ENCODE assay signal across 8 cellular contexts in the genomic region with DNA sequence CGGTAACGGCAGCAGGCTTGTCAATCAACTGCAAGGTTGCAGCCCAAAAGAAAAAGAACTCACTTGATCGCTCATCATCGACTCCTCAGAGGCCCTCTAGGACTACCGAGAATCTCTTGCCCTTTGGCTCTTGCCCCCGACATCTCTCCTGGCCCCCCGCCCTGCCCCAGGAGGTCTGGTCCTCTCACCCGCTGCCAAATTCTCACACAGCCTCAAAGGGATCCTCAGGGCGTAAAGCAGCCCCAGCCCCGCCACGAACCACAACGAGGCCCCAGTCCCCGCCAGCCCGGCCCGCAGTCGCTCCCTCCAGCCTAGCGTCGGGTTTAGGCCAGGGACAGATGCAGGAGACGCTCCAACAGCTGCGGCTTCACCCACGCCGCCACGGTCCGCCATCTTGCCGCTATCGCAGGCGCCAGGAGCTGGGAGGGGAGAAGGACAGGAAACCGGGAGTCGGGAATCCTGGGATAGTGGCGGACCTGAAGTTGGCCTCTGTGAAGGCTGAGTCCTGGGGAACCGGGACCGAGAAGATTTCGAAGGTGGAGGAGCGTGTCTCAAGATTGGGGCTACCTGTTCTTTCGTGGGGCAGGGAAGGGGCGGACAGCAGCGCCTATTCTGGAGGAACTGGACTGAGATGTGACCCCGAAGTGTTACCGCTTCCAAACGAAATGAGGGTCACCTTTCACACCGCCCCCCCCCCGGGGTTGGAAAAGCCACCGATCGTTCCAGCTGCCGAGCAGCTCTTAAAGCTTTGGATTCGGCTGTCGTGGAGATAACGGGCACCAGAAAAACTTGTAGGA. TPM values are rescaled to one million over a fixed set of nuclear protein-coding genes. Genes with fewer than 3 reads are reported as not detected.
DNase-seq lines count a peak whose midpoint lies in the region; ATAC-seq and TF ChIP-seq lines count a peak whose summit lies in the region.

A gene with protein sequence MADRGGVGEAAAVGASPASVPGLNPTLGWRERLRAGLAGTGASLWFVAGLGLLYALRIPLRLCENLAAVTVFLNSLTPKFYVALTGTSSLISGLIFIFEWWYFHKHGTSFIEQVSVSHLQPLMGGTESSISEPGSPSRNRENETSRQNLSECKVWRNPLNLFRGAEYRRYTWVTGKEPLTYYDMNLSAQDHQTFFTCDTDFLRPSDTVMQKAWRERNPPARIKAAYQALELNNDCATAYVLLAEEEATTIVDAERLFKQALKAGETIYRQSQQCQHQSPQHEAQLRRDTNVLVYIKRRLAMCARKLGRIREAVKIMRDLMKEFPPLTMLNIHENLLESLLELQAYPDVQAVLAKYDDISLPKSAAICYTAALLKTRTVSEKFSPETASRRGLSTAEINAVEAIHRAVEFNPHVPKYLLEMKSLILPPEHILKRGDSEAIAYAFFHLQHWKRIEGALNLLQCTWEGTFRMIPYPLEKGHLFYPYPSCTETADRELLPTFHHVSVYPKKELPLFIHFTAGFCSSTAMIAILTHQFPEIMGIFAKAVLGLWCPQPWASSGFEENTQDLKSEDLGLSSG (minus strand): TSS at position 421 of the 797 bp plus-strand sequence. CDS start 28 bp downstream, at position 393.

- H2AK5ac ChIP-seq in neuronal stem cell (ENCODE audit: low read depth, low read length), result peak within 1 kb of the TSS; percentile 74

- peak within 1 kb of the TSS; percentile 97 for H3K27ac ChIP-seq in SJCRH30
- peak within 1 kb of the TSS; percentile 93 to 98 (median 97) for H3K27ac ChIP-seq in gastroesophageal sphincter
- peak within 1 kb of the TSS; percentile 72 for H3K27ac ChIP-seq in neuronal stem cell (replicated peaks; ENCODE audit: low read length)

- peak within 1 kb of the TSS; percentile 42 for H2BK120ac ChIP-seq in neuronal stem cell (ENCODE audit: low read depth, low read length)

- no peaks in the 10 kb centered on the region for H3K27me3 ChIP-seq in GM06990 (replicated peaks; ENCODE audit: control insufficient read depth, insufficient read depth, low read length)
- no peaks in the 10 kb centered on the region for H3K27me3 ChIP-seq in SJCRH30
- H3K27me3 ChIP-seq in gastroesophageal sphincter, result no peaks in the 10 kb centered on the region
- no peaks in the 10 kb centered on the region for H3K27me3 ChIP-seq in neuronal stem cell (ENCODE audit: control insufficient read depth in 3 of 3, insufficient read depth in 3 of 3, low read depth in 1 of 3, low read length in 3 of 3)

- H3K36me3 ChIP-seq in GM06990 (ENCODE audit: control insufficient read depth, insufficient read depth, low read length) (no peaks in the 10 kb centered on the region), SJCRH30 (peaks cover 9% of the 10 kb centered on the region), gastroesophageal sphincter (peaks cover 0 to 23% of the 10 kb centered on the region in 2 donors), neuronal stem cell (replicated peaks in 1 of 2; ENCODE audit: control insufficient read depth in 2 of 2, insufficient read depth in 2 of 2, low read length in 2 of 2) (peaks cover 1 to 25% of the 10 kb centered on the region in 2 donors)

- DNase-seq in GM06990 (ENCODE audit: extremely low read depth, insufficient read length) (peak; percentile 80), SJCRH30 (peak; percentile 85 to 89), neuronal stem cell (ENCODE audit: low spot score) (peak; percentile 63)

- TF ChIP-seq CTCF in GM06990 (IDR thresholded peaks at IDR 0.05; ENCODE audit: insufficient read depth, low read length, poor library complexity, severe bottlenecking) (no peak), gastroesophageal sphincter (IDR thresholded peaks at IDR 0.05) (no peak), subcutaneous adipose tissue (IDR thresholded peaks at IDR 0.05; ENCODE audit: low read depth) (no peak)

- H3K14ac ChIP-seq in neuronal stem cell (ENCODE audit: low read length), result peak within 1 kb of the TSS; percentile 91

- peaks cover 12% of the 10 kb centered on the region for H3K4me1 ChIP-seq in SJCRH30
- peaks cover 5 to 54% (median 11%) of the 10 kb centered on the region in 3 donors for H3K4me1 ChIP-seq in gastroesophageal sphincter
- peaks cover 2% of the 10 kb centered on the region in 2 donors for H3K4me1 ChIP-seq in neuronal stem cell (ENCODE audit: control insufficient read depth in 2 of 2, insufficient read depth in 1 of 2, low read depth in 1 of 2, low read length in 2 of 2)

- ATAC-seq in gastroesophageal sphincter (peak; percentile 79), GM18519 (IDR thresholded peaks at IDR 0.05; ENCODE audit: low FRiP score, unreplicated experiment) (no peak)

- H3K4me2 ChIP-seq in neuronal stem cell (ENCODE audit: insufficient read depth, low read length, poor library complexity, severe bottlenecking), result peak within 1 kb of the TSS; percentile 87

- H3K79me1 ChIP-seq in neuronal stem cell (ENCODE audit: low read depth, low read length), result peaks cover 3% of the 10 kb centered on the region

- H2BK12ac ChIP-seq in neuronal stem cell (ENCODE audit: low read length), result no peak within 1 kb of the TSS

- peaks cover 36% of the 10 kb centered on the region for H3K4me1 Mint-ChIP-seq in activated naive CD4-positive, alpha-beta T cell treated with anti-CD3 and anti-CD28 coated beads, Interleukin-2, amount 50 U/mL, for 24 hours

- H3K4ac ChIP-seq in neuronal stem cell (ENCODE audit: low read length), result peak within 1 kb of the TSS; percentile 96

- H3K27me3 Mint-ChIP-seq in activated naive CD4-positive, alpha-beta T cell treated with anti-CD3 and anti-CD28 coated beads, Interleukin-2, amount 50 U/mL, for 24 hours, result no peaks in the 10 kb centered on the region

- peak within 1 kb of the TSS; percentile 99 for H3K4me3 Mint-ChIP-seq in activated naive CD4-positive, alpha-beta T cell treated with anti-CD3 and anti-CD28 coated beads, Interleukin-2, amount 50 U/mL, for 24 hours

- H3K9ac ChIP-seq in neuronal stem cell (ENCODE audit: low read depth, low read length, poor library complexity), result peak within 1 kb of the TSS; percentile 99

- TF ChIP-seq POLR2A in gastroesophageal sphincter (IDR thresholded peaks at IDR 0.05), result peak in 1 of 2 donors; percentile 29

- peak within 1 kb of the TSS; percentile 100 for H3K18ac ChIP-seq in neuronal stem cell (ENCODE audit: low read length)

- peak within 1 kb of the TSS; percentile 99 for H3K23ac ChIP-seq in neuronal stem cell (ENCODE audit: low read depth, low read length, poor library complexity)

- peak within 1 kb of the TSS; percentile 91 for H2AFZ ChIP-seq in neuronal stem cell (ENCODE audit: low read length)

- peak within 1 kb of the TSS; percentile 88 for H3K4me3 ChIP-seq in GM06990 (replicated peaks; ENCODE audit: low read depth, low read length)
- H3K4me3 ChIP-seq in SJCRH30, result peak within 1 kb of the TSS; percentile 72
- H3K4me3 ChIP-seq in gastroesophageal sphincter, result peak within 1 kb of the TSS; percentile 73 to 93
- peak within 1 kb of the TSS; percentile 82 to 95 for H3K4me3 ChIP-seq in neuronal stem cell (ENCODE audit: low read length in 2 of 2)

- TF ChIP-seq RAD21 in Ishikawa (IDR thresholded peaks at IDR 0.05; ENCODE audit: low read depth), result no peak

- peak within 1 kb of the TSS; percentile 100 for H3K27ac Mint-ChIP-seq in activated naive CD4-positive, alpha-beta T cell treated with anti-CD3 and anti-CD28 coated beads, Interleukin-2, amount 50 U/mL, for 24 hours

- peak within 1 kb of the TSS; percentile 34 for H4K91ac ChIP-seq in neuronal stem cell (ENCODE audit: low read depth, low read length, poor library complexity)

- no peak; the same call in 1 of the 2 replicates for TF ChIP-seq EP300 in Ishikawa (IDR thresholded peaks at IDR 0.05; ENCODE audit: borderline replicate concordance)
- TF ChIP-seq EP300 in gastroesophageal sphincter (IDR thresholded peaks at IDR 0.05), result no peak

- peaks cover 10% of the 10 kb centered on the region for H3K36me3 Mint-ChIP-seq in activated naive CD4-positive, alpha-beta T cell treated with anti-CD3 and anti-CD28 coated beads, Interleukin-2, amount 50 U/mL, for 24 hours

- no peaks in the 10 kb centered on the region for H3K9me3 Mint-ChIP-seq in activated naive CD4-positive, alpha-beta T cell treated with anti-CD3 and anti-CD28 coated beads, Interleukin-2, amount 50 U/mL, for 24 hours

- H3K9me3 ChIP-seq in SJCRH30 (replicated peaks) (no peaks in the 10 kb centered on the region), gastroesophageal sphincter (no peaks in the 10 kb centered on the region), neuronal stem cell (replicated peaks in 1 of 2; ENCODE audit: control insufficient read depth in 2 of 2, insufficient read depth in 1 of 2, low read depth in 1 of 2, low read length in 2 of 2) (no peaks in the 10 kb centered on the region)

- 0% methylated on average over 1 to 14 of the region's 48 CpGs for WGBS in gastroesophageal sphincter (ENCODE audit: low coverage in 1 of 2), 2 donors
- no CpG with 5 or more reads among the region's 48 CpGs for WGBS in neuronal stem cell (ENCODE audit: extremely low coverage in 2 of 2, insufficient read length in 2 of 2, insufficient replicate concordance in 1 of 2), 2 donors

- H2BK15ac ChIP-seq in neuronal stem cell (ENCODE audit: low read length), result peak within 1 kb of the TSS; percentile 77

- peak within 1 kb of the TSS; percentile 83 for H4K8ac ChIP-seq in neuronal stem cell (ENCODE audit: low read depth, low read length)

- H2BK5ac ChIP-seq in neuronal stem cell (ENCODE audit: low read length), result peak within 1 kb of the TSS; percentile 95

TF ChIP-seq in Ishikawa, 13 proteins besides CTCF, POLR2A, EP300 and RAD21 (continues in another document):
- TF ChIP-seq CEBPB (IDR thresholded peaks at IDR 0.05), result no peak
- TF ChIP-seq EGR1 (IDR thresholded peaks at IDR 0.05), result no peak
- TF ChIP-seq, protein P1, sequence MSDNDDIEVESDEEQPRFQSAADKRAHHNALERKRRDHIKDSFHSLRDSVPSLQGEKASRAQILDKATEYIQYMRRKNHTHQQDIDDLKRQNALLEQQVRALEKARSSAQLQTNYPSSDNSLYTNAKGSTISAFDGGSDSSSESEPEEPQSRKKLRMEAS (IDR thresholded peaks at IDR 0.05), result peak; percentile 65; the same call in 1 of the 2 replicates
- no peak; the same call in 1 of the 2 replicates for TF ChIP-seq TEAD4 (IDR thresholded peaks at IDR 0.05)
- TF ChIP-seq YY1 (IDR thresholded peaks at IDR 0.05; ENCODE audit: low read depth), result peak; percentile 97
- no peak; the same call in none of the 2 replicates for TF ChIP-seq NFIC (IDR thresholded peaks at IDR 0.05)

RNA-seq across cellular contexts. Expression of the gene that starts here (rescaled TPM):
- 24.2 and 24.8 TPM in 2 replicates for total RNA-seq in SJCRH30 (2014; rRNA removed; shearing (Covaris generic))
- total RNA-seq in gastroesophageal sphincter (10 to 100 TPM; 18.2 to 34.1 (median 19.9) TPM), subcutaneous adipose tissue (10 to 100 TPM; 18.4 to 38.8 (median 24.0) TPM)
- polyA plus RNA-seq in neuronal stem cell (2013, experiment 1 of 2), result 20.7 TPM
- polyA plus RNA-seq in neuronal stem cell (2013, experiment 2 of 2), result 21.2 TPM
